Comparison of ENCODE assay signal across 7 cellular contexts in genomic region chr11:134159652-134160051, GRCh38.
"Had no signal": no experiment of that assay in that cellular context is flagged by ENCODE, and none has a peak within 500 bp of the region (broad histone marks: within the 10 kb centered on the region; RNA-seq: fewer than 3 reads in every experiment).

No MANE protein-coding gene starts in this region.

- H3K27ac ChIP-seq: GM23248 had no signal

- H2AFZ ChIP-seq: GM23248 had no signal

- H3K9me3 Mint-ChIP-seq: HFFc6 had no signal

- ATAC-seq: HCT116 had no signal

- DNase-seq: GM23248, GOT3, H7, HFFc6, IMR-90 had no signal

- H3K9ac ChIP-seq: GM23248 had no signal

- H3K4me3 ChIP-seq: GM23248, HAP-1 had no signal

- H3K27ac Mint-ChIP-seq: HFFc6 had no signal

- H3K9me3 ChIP-seq: HAP-1 had no signal

- H3K4me3 Mint-ChIP-seq: HFFc6 had no signal
